Comparison of ENCODE assay signal across 22 cellular contexts in the genomic region with DNA sequence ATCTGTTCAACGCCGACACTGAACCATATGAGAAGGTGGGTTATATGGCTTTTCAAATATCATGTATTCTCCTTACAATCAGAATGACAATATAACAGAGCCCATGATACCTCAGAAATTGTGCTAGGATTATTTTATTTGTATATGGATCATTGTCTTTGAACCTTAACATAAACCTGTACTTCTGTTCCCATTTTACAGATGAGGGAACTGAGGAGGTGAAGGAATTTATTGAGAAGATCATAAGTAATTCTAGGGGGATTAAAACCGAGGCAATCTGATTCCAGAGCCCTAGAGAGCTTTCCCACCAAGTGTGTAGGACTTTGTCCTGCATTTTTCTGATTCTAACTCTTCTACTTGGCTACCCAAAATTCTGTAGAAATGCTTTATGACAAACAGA.
"Had no signal": no experiment of that assay in that cellular context is flagged by ENCODE, and none has a peak within 500 bp of the region (broad histone marks: within the 10 kb centered on the region; RNA-seq: fewer than 3 reads in every experiment).

No MANE protein-coding gene starts in this region.

- H3K9me3 Mint-ChIP-seq: naive thymus-derived CD4-positive, alpha-beta T cell had no signal

- H3K36me3 ChIP-seq: esophagus muscularis mucosa, gastroesophageal sphincter, heart left ventricle, left lung, lower lobe of right lung had no signal

- H3K4me2 ChIP-seq: hepatocyte had no signal

- H2AFZ ChIP-seq: hepatocyte had no signal

- H3K79me2 ChIP-seq: hepatocyte had no signal

- H3K4me1 ChIP-seq: foreskin keratinocyte, heart left ventricle, left lung, lower lobe of right lung had no signal

- ATAC-seq: gastroesophageal sphincter; heart left ventricle; left cardiac atrium; left lung; left ventricle myocardium superior; lower lobe of right lung; naive thymus-derived CD4-positive, alpha-beta T cell had no signal

- H3K36me3 Mint-ChIP-seq: naive thymus-derived CD4-positive, alpha-beta T cell had no signal

- H3K4me1 Mint-ChIP-seq: naive thymus-derived CD4-positive, alpha-beta T cell had no signal

- H3K4me3 ChIP-seq: esophagus muscularis mucosa, gastroesophageal sphincter, heart left ventricle, hepatocyte, left lung, lower lobe of right lung had no signal

- H3K27ac Mint-ChIP-seq: naive thymus-derived CD4-positive, alpha-beta T cell had no signal

- DNase-seq: dermis blood vessel endothelial cell; dorsolateral prefrontal cortex; effector CD4-positive, alpha-beta T cell; effector memory CD4-positive, alpha-beta T cell; foreskin keratinocyte; heart left ventricle; hypothalamus; left cardiac atrium; left lung; left ventricle myocardium superior; lower lobe of right lung; mesenchymal stem cell; midbrain; naive thymus-derived CD4-positive, alpha-beta T cell had no signal

- H3K27ac ChIP-seq: esophagus muscularis mucosa, foreskin keratinocyte, gastroesophageal sphincter, heart left ventricle, hepatocyte, left lung, lower lobe of right lung had no signal

- H3K9me3 ChIP-seq: esophagus muscularis mucosa, gastroesophageal sphincter, heart left ventricle, left lung, lower lobe of right lung had no signal

- FAIRE-seq: colon, endothelial cell of umbilical vein, frontal cortex, islet of Langerhans, keratinocyte had no signal

- H3K4me3 Mint-ChIP-seq: naive thymus-derived CD4-positive, alpha-beta T cell had no signal

- H3K27me3 ChIP-seq: dorsolateral prefrontal cortex, esophagus muscularis mucosa, foreskin keratinocyte, gastroesophageal sphincter, hepatocyte, left lung had no signal
